Comparison of ENCODE assay signal across 14 cellular contexts in genomic region chr14:53845813-53846693, GRCh38.
"Had no signal": no experiment of that assay in that cellular context is flagged by ENCODE, and none has a peak within 500 bp of the region (broad histone marks: within the 10 kb centered on the region; RNA-seq: fewer than 3 reads in every experiment).

No MANE protein-coding gene starts in this region.

- H3K36me3 Mint-ChIP-seq: activated CD4-positive, alpha-beta memory T cell treated with anti-CD3 and anti-CD28 coated beads for 36 hours; activated naive CD8-positive, alpha-beta T cell; neural progenitor cell had no signal

- H3K27me3 Mint-ChIP-seq: activated CD4-positive, alpha-beta memory T cell treated with anti-CD3 and anti-CD28 coated beads for 36 hours; activated naive CD8-positive, alpha-beta T cell had no signal

- H3K9me3 Mint-ChIP-seq: activated CD4-positive, alpha-beta memory T cell treated with anti-CD3 and anti-CD28 coated beads for 36 hours; neural progenitor cell had no signal

- DNase-seq: activated CD4-positive, alpha-beta memory T cell treated with anti-CD3 and anti-CD28 coated beads for 36 hours; activated gamma-delta T cell; activated T-cell treated with anti-CD3 and anti-CD28 coated beads, Interleukin-2, amount 50 U/mL, for 48 hours; anterior cingulate cortex; left ventricle myocardium inferior; retina; SW 1271; T1000 had no signal

- H3K4me3 ChIP-seq: gastroesophageal sphincter, left ventricle myocardium inferior, neural progenitor cell, SJSA1, skin epidermis, tibial nerve had no signal

- H3K27ac Mint-ChIP-seq: activated CD4-positive, alpha-beta memory T cell treated with anti-CD3 and anti-CD28 coated beads for 36 hours; activated naive CD8-positive, alpha-beta T cell; neural progenitor cell had no signal

- H3K4me3 Mint-ChIP-seq: activated CD4-positive, alpha-beta memory T cell treated with anti-CD3 and anti-CD28 coated beads for 36 hours; activated naive CD8-positive, alpha-beta T cell; neural progenitor cell had no signal

- ATAC-seq: gastroesophageal sphincter had no signal
